ENCODE assay signal across 9 cellular contexts in genomic region chr9:36142510-36143161, GRCh38. TPM values are rescaled to one million over a fixed set of nuclear protein-coding genes. Genes with fewer than 3 reads are reported as not detected.
DNase-seq lines count a peak whose midpoint lies in the region; FAIRE-seq and TF ChIP-seq lines count a peak whose summit lies in the region.
"Had no signal": no experiment of that assay in that cellular context is flagged by ENCODE, and none has a peak within 500 bp of the region (broad histone marks: within the 10 kb centered on the region; RNA-seq: fewer than 3 reads in every experiment).

No MANE protein-coding gene starts in this region.

- H3K4me1 ChIP-seq in colonic mucosa (peaks cover 15% of the 10 kb centered on the region), muscle layer of colon (ENCODE audit: insufficient read depth, low read length) (peaks cover 90% of the 10 kb centered on the region)

- H3K27me3 ChIP-seq in colonic mucosa (no peaks in the 10 kb centered on the region), muscle layer of colon (ENCODE audit: control insufficient read depth in 1 of 2, insufficient read depth in 2 of 2, low read length in 2 of 2) (no peaks in the 10 kb centered on the region)

- no peak for FAIRE-seq in RCC 7860 (lab: Jason Lieb, UNC)
- FAIRE-seq: TTC549 had no signal

- intact Hi-C loops in colonic mucosa (cut with DNase I): no loop called here

- H3K9ac ChIP-seq in colonic mucosa (ENCODE audit: low read depth in 2 of 2, low read length in 2 of 2): peak overlapping the region; percentile 54 to 72
- peak overlapping the region; percentile 62 for H3K9ac ChIP-seq in muscle layer of colon (ENCODE audit: low read length)

- TF ChIP-seq POLR2A in NB4 (IDR thresholded peaks at IDR 0.05; ENCODE audit: extremely low read depth, insufficient read length): no peak

- POLR2A ChIA-PET in HEK293T (lab: Yijun Ruan, JAX): no interaction called here

- CTCF ChIA-PET in HEK293T (lab: Yijun Ruan, JAX): no interaction called here

- no peaks in the 10 kb centered on the region for H3K36me3 ChIP-seq in colonic mucosa
- peaks cover 6% of the 10 kb centered on the region for H3K36me3 ChIP-seq in muscle layer of colon (ENCODE audit: insufficient read depth, low read length)

- no peak for TF ChIP-seq CTCF in NB4 (IDR thresholded peaks at IDR 0.05; ENCODE audit: low read depth, low read length)
- TF ChIP-seq CTCF in colonic mucosa (IDR thresholded peaks at IDR 0.05): no peak

- H3K9me3 ChIP-seq in colonic mucosa (no peaks in the 10 kb centered on the region), muscle layer of colon (ENCODE audit: low read length) (no peaks in the 10 kb centered on the region)

- H3K4me3 ChIP-seq in NB4 (ENCODE audit: low read depth, low read length) (no peak overlapping the region), colonic mucosa (peak overlapping the region; percentile 14), muscle layer of colon (ENCODE audit: low read depth in 1 of 2, low read length in 2 of 2) (peak overlapping the region; percentile 28 to 51)

- DNase-seq in Ammon's horn (ENCODE audit: low spot score) (peak; percentile 64), NB4 (ENCODE audit: low read depth) (peak; percentile 51), colonic mucosa (peak; percentile 71), HuH-7 (ENCODE audit: low spot score) (no peak), RCC 7860 (ENCODE audit: low spot score) (no peak), HEK293T (ENCODE audit: extremely low spot score) (no peak), NCI-H1105 (lab: John Stamatoyannopoulos, UW) (no peak)

- H3K27ac ChIP-seq in colonic mucosa: peak overlapping the region; percentile 78
- H3K27ac ChIP-seq in muscle layer of colon (ENCODE audit: low read depth, low read length): peak overlapping the region; percentile 98

TF ChIP-seq in HEK293T, 16 proteins besides CTCF, POLR2A, EP300 and RAD21:
- TF ChIP-seq ZNF384 (IDR thresholded peaks at IDR 0.05) (no peak), FOXM1 (IDR thresholded peaks at IDR 0.05; ENCODE audit: borderline replicate concordance) (no peak), TARDBP (IDR thresholded peaks at IDR 0.05) (no peak), ARNT (IDR thresholded peaks at IDR 0.05) (no peak), FOXK2 (IDR thresholded peaks at IDR 0.05) (no peak), NFRKB (IDR thresholded peaks at IDR 0.05) (no peak), PKNOX1 (IDR thresholded peaks at IDR 0.05) (no peak), ELF4 (IDR thresholded peaks at IDR 0.05) (no peak), L3MBTL2 (conservative IDR thresholded peaks at IDR 0.05) (no peak), LEF1 (IDR thresholded peaks at IDR 0.05; ENCODE audit: borderline replicate concordance) (no peak), BHLHE40 (IDR thresholded peaks at IDR 0.05; ENCODE audit: borderline replicate concordance) (no peak), CTBP1 (IDR thresholded peaks at IDR 0.05; ENCODE audit: borderline replicate concordance) (no peak)

RNA-seq across cellular contexts. Expression of gene GLIPR2, which starts 6.1 kb away (rescaled TPM):
- total RNA-seq in colonic mucosa: 10 to 100 TPM; 33.1 to 44.9 TPM

RNA-seq across cellular contexts. Expression of gene CCIN, which starts 26.6 kb away (rescaled TPM):
- total RNA-seq in colonic mucosa: under 1 TPM in 1 of 2 donors, not detected in 1; 0.32 TPM

RNA-seq across cellular contexts. Expression of gene CLTA, which starts 48.1 kb away (rescaled TPM):
- total RNA-seq in colonic mucosa: 100 to 1,000 TPM; 210 to 312 TPM

Comparison
In these comparisons a context has a peak if more than half of its experiments do, and no peak if none do; other contexts are left out.
1. DNase-seq: peak in Ammon's horn (single experiment), NB4 (single experiment) and colonic mucosa (single experiment); none in HuH-7 (single experiment), RCC 7860 (single experiment), HEK293T (single experiment) and NCI-H1105 (single experiment).